Comparison of ENCODE assay signal across 17 cellular contexts in genomic region chr7:3029138-3029537, GRCh38. TPM values are rescaled to one million over a fixed set of nuclear protein-coding genes. Genes with fewer than 3 reads are reported as not detected.
DNase-seq lines count a peak whose midpoint lies in the region; ATAC-seq, FAIRE-seq and TF ChIP-seq lines count a peak whose summit lies in the region.
"Had no signal": no experiment of that assay in that cellular context is flagged by ENCODE, and none has a peak within 500 bp of the region (broad histone marks: within the 10 kb centered on the region; RNA-seq: fewer than 3 reads in every experiment).

No MANE protein-coding gene starts in this region.

- H3K4me1 ChIP-seq in A549, result peaks cover 21% of the 10 kb centered on the region
- H3K4me1 ChIP-seq in CD8-positive, alpha-beta T cell (ENCODE audit: insufficient read depth, low read length), result peaks cover 28% of the 10 kb centered on the region
- H3K4me1 ChIP-seq: gastrocnemius medialis had no signal

- FAIRE-seq in A549 (lab: Jason Lieb, UNC) (no peak), RCC 7860 (lab: Jason Lieb, UNC) (no peak)
- FAIRE-seq: HTR-8/SVneo had no signal

- H3K36me3 Mint-ChIP-seq in CD8-positive, alpha-beta T cell, result peaks cover 76% of the 10 kb centered on the region
- peaks cover 72% of the 10 kb centered on the region for H3K36me3 Mint-ChIP-seq in activated naive CD8-positive, alpha-beta T cell treated with anti-CD3 and anti-CD28 coated beads for 36 hours
- H3K36me3 Mint-ChIP-seq in naive B cell, result peaks cover 32 to 40% of the 10 kb centered on the region in 2 donors

- H3K4me3 ChIP-seq in A549, result no peak overlapping the region
- no peak overlapping the region for H3K4me3 ChIP-seq in CD8-positive, alpha-beta T cell (ENCODE audit: low read depth, low read length)
- H3K4me3 ChIP-seq: gastrocnemius medialis had no signal

- H3K27ac ChIP-seq in A549, result peak overlapping the region; percentile 67 to 83; a peak in 4 of 6 replicates
- no peak overlapping the region for H3K27ac ChIP-seq in CD8-positive, alpha-beta T cell (ENCODE audit: low read depth, low read length)
- H3K27ac ChIP-seq: gastrocnemius medialis had no signal

- peak overlapping the region; percentile 45 for H3K4me3 Mint-ChIP-seq in CD8-positive, alpha-beta T cell
- peak overlapping the region; percentile 62 for H3K4me3 Mint-ChIP-seq in activated naive CD8-positive, alpha-beta T cell treated with anti-CD3 and anti-CD28 coated beads for 36 hours
- no peak overlapping the region for H3K4me3 Mint-ChIP-seq in naive B cell

- ATAC-seq in A549, result no peak
- ATAC-seq in CD8-positive, alpha-beta T cell, result no peak
- ATAC-seq in naive B cell (ENCODE audit: low read depth in 2 of 2), result no peak
- ATAC-seq in HG02571 (IDR thresholded peaks at IDR 0.05; ENCODE audit: unreplicated experiment), result no peak
- ATAC-seq: gastrocnemius medialis, left colon, right cardiac atrium had no signal

- POLR2A ChIA-PET in A549 (lab: Yijun Ruan, JAX), result no interaction called here
- POLR2A ChIA-PET in CD8-positive, alpha-beta T cell (lab: Charles Lee), result interaction anchor here (0.6 kb wide), 1 partner anchor 37 kb away, joined by 3 read pairs; no protein-coding TSS in a partner anchor

- H3K27me3 ChIP-seq in CD8-positive, alpha-beta T cell (ENCODE audit: insufficient read depth, low read length), result no peaks in the 10 kb centered on the region

- peaks cover 3% of the 10 kb centered on the region for H3K36me3 ChIP-seq in CD8-positive, alpha-beta T cell (ENCODE audit: insufficient read depth, low read length)
- H3K36me3 ChIP-seq: gastrocnemius medialis had no signal

- no peak for TF ChIP-seq CTCF in A549 (IDR thresholded peaks at IDR 0.05)
- TF ChIP-seq CTCF in CD8-positive, alpha-beta T cell (IDR thresholded peaks at IDR 0.05), result no peak

- WGBS in A549 (ENCODE audit: missing lambda C conversion rate), result 86% methylated on average over 9 of the region's 9 CpGs

- H3K9me3 ChIP-seq in A549, result peaks cover 11% of the 10 kb centered on the region; the same call in 2 of the 3 replicates
- H3K9me3 ChIP-seq in CD8-positive, alpha-beta T cell (ENCODE audit: low read length), result no peaks in the 10 kb centered on the region
- H3K9me3 ChIP-seq: gastrocnemius medialis had no signal

- H3K27ac Mint-ChIP-seq in CD8-positive, alpha-beta T cell, result peak overlapping the region; percentile 68
- H3K27ac Mint-ChIP-seq in activated naive CD8-positive, alpha-beta T cell treated with anti-CD3 and anti-CD28 coated beads for 36 hours, result peak overlapping the region; percentile 93
- H3K27ac Mint-ChIP-seq in naive B cell, result peak overlapping the region in 4 of 6 donors; percentile 44 to 87 (median 57)

- DNase-seq in A549 (ENCODE audit: low read depth in 1 of 2, low spot score in 1 of 2) (no peak), naive B cell (no peak), RCC 7860 (ENCODE audit: low spot score) (no peak), NCI-H82 (lab: John Stamatoyannopoulos, UW) (no peak)
- no peak for DNase-seq in CD8-positive, alpha-beta T cell
- DNase-seq in activated naive CD8-positive, alpha-beta T cell treated with anti-CD3 and anti-CD28 coated beads for 36 hours, result no peak
- DNase-seq: activated CD4-positive, alpha-beta T cell treated with anti-CD3 and anti-CD28 coated beads, Interleukin-2, amount 50 U/mL, for 1 hour; erythroblast; gastrocnemius medialis; Kasumi-1; left colon; NCI-H1048; NCI-H2081; NCI-H510A; right cardiac atrium had no signal

- no peak overlapping the region for H3K4me2 ChIP-seq in A549

- CTCF ChIA-PET in A549 (lab: Yijun Ruan, JAX), result interaction anchor here (0.7 to 0.9 kb wide), 2 partner anchors 157 to 280 kb away, joined by 3 to 4 read pairs; no protein-coding TSS in a partner anchor
- CTCF ChIA-PET in CD8-positive, alpha-beta T cell (lab: Charles Lee), result interaction anchor here (1.3 to 1.4 kb wide), 2 partner anchors 28 to 164 kb away, joined by 3 to 4 read pairs; no protein-coding TSS in a partner anchor

- TF ChIP-seq POLR2A in A549 (IDR thresholded peaks at IDR 0.05; ENCODE audit: low read length), result no peak

- H3K27me3 Mint-ChIP-seq in CD8-positive, alpha-beta T cell (ENCODE audit: low read depth), result no peaks in the 10 kb centered on the region
- no peaks in the 10 kb centered on the region for H3K27me3 Mint-ChIP-seq in activated naive CD8-positive, alpha-beta T cell treated with anti-CD3 and anti-CD28 coated beads for 36 hours
- H3K27me3 Mint-ChIP-seq in naive B cell, result no peaks in the 10 kb centered on the region

- intact Hi-C loops in CD8-positive, alpha-beta T cell (cut with DNase I, micrococcal nuclease), result loop anchor here in 1 of 2 experiments (5.0 kb wide), 1 partner anchor 33 kb away; no protein-coding TSS in a partner anchor

- TF ChIP-seq RAD21 in A549 (conservative IDR thresholded peaks at IDR 0.05 in 1 of 2, IDR thresholded peaks at IDR 0.05 in 1 of 2), result no peak

- H3K4me1 Mint-ChIP-seq in CD8-positive, alpha-beta T cell (ENCODE audit: low read depth), result peaks cover 68% of the 10 kb centered on the region
- peaks cover 50% of the 10 kb centered on the region for H3K4me1 Mint-ChIP-seq in activated naive CD8-positive, alpha-beta T cell treated with anti-CD3 and anti-CD28 coated beads for 36 hours
- peaks cover 34 to 68% (median 55%) of the 10 kb centered on the region in 3 donors for H3K4me1 Mint-ChIP-seq in naive B cell

- H3K9me3 Mint-ChIP-seq in CD8-positive, alpha-beta T cell, result peaks cover 10% of the 10 kb centered on the region
- H3K9me3 Mint-ChIP-seq in activated naive CD8-positive, alpha-beta T cell treated with anti-CD3 and anti-CD28 coated beads for 36 hours, result peaks cover 22% of the 10 kb centered on the region
- peaks cover 0 to 19% (median 8%) of the 10 kb centered on the region in 7 donors for H3K9me3 Mint-ChIP-seq in naive B cell

- TF ChIP-seq EP300 in A549 (IDR thresholded peaks at IDR 0.05), result no peak

TF ChIP-seq in A549, 52 proteins besides CTCF, POLR2A, EP300 and RAD21:
- TF ChIP-seq ZC3H11A (IDR thresholded peaks at IDR 0.05), result no peak
- TF ChIP-seq POLR2AphosphoS2 (conservative IDR thresholded peaks at IDR 0.05; ENCODE audit: low read length), result no peak
- TF ChIP-seq GATA3 (IDR thresholded peaks at IDR 0.05; ENCODE audit: borderline replicate concordance), result no peak
- no peak for TF ChIP-seq ZFP36 (IDR thresholded peaks at IDR 0.05; ENCODE audit: borderline replicate concordance, partially characterized antibody)
TF ChIP-seq in A549: peak in this region for 0.

RNA-seq across cellular contexts. Expression of gene CARD11, which starts 14.5 kb away (rescaled TPM):
- polyA plus RNA-seq in A549 (2011; rRNA removed) (0.34 and 0.48 TPM in 2 replicates), A549 (2017; fragmentation: RNase III; extraction: RNeasy Plus Mini Kit Qiagen cat#74134 plus additional on column Dnase treatment) (0.92 to 1.6 TPM (median 1.1 TPM) in 3 replicates), naive B cell (ENCODE audit: low read depth in 6 of 6) (10 to 100 TPM in 5 of 6 donors, 1 to 10 TPM in 1; 9.4 to 55.3 (median 17.5) TPM)
- polyA plus RNA-seq in A549 (2012; cell fraction: cytosol; rRNA removed), result 0.38 and 0.49 TPM in 2 replicates
- 0.55 and 0.79 TPM in 2 replicates for polyA plus RNA-seq in A549 (2012; cell fraction: nucleus; rRNA removed)
- polyA minus RNA-seq in A549 (2011; rRNA and poly(A)+ RNA removed), result 0.58 and 2.2 TPM in 2 replicates
- 100 to 1,000 TPM; 114 to 117 TPM for total RNA-seq in CD8-positive, alpha-beta T cell
- total RNA-seq in activated naive CD8-positive, alpha-beta T cell treated with anti-CD3 and anti-CD28 coated beads for 36 hours, result 100 to 1,000 TPM; 108 to 111 TPM

Comparison
In these comparisons a context has a peak if more than half of its experiments do, and no peak if none do; other contexts are left out.
1. H3K4me3 Mint-ChIP-seq: peak in CD8-positive, alpha-beta T cell (single experiment) and activated naive CD8-positive, alpha-beta T cell treated with anti-CD3 and anti-CD28 coated beads for 36 hours (single experiment); none in naive B cell (0 of 8).
2. Peak in every context shown above with its lines, with median percentiles within 50 percentile points of each other: H3K27ac Mint-ChIP-seq.